ENCODE assay signal across 13 cellular contexts in genomic region chr5:34762321-34762871, GRCh38.
DNase-seq lines count a peak whose midpoint lies in the region; ATAC-seq, FAIRE-seq and TF ChIP-seq lines count a peak whose summit lies in the region.
"Had no signal": no experiment of that assay in that cellular context is flagged by ENCODE, and none has a peak within 500 bp of the region (broad histone marks: within the 10 kb centered on the region; RNA-seq: fewer than 3 reads in every experiment).

No MANE protein-coding gene starts in this region.

- H3K4me1 ChIP-seq in astrocyte (ENCODE audit: insufficient read depth, low read length) = peaks cover 9% of the 10 kb centered on the region
- H3K4me1 ChIP-seq in heart right ventricle = peaks cover 0 to 21% (median 7%) of the 10 kb centered on the region in 9 donors
- peaks cover 17% of the 10 kb centered on the region for H3K4me1 ChIP-seq in skeletal muscle satellite cell (ENCODE audit: control insufficient read depth, insufficient read depth, low read length)
- H3K4me1 ChIP-seq: psoas muscle had no signal

- H3K9me3 ChIP-seq in astrocyte (ENCODE audit: insufficient read depth, low read depth, low read length) = no peaks in the 10 kb centered on the region
- no peaks in the 10 kb centered on the region for H3K9me3 ChIP-seq in heart right ventricle
- no peaks in the 10 kb centered on the region for H3K9me3 ChIP-seq in skeletal muscle satellite cell (replicated peaks; ENCODE audit: low read length)
- H3K9me3 ChIP-seq: psoas muscle had no signal

- H3K27me3 ChIP-seq in astrocyte (ENCODE audit: insufficient read depth, low read length) = no peaks in the 10 kb centered on the region
- H3K27me3 ChIP-seq in heart right ventricle = no peaks in the 10 kb centered on the region
- no peaks in the 10 kb centered on the region for H3K27me3 ChIP-seq in skeletal muscle satellite cell (ENCODE audit: control insufficient read depth, insufficient read depth, low read length)

- peak; percentile 68 to 96 (median 94) for ATAC-seq in heart right ventricle

- TF ChIP-seq CTCF in astrocyte (IDR thresholded peaks at IDR 0.05; ENCODE audit: insufficient read depth, low read depth, low read length) (no peak), heart right ventricle (IDR thresholded peaks at IDR 0.05) (no peak)

- DNase-seq in EL = peak; percentile 68
- peak; percentile 92 for DNase-seq in astrocyte (ENCODE audit: low read depth)
- DNase-seq in heart right ventricle = peak; percentile 16 to 52
- DNase-seq in DMS114 treated with DMSO at 0.1 percent for 48 hours (lab: John Stamatoyannopoulos, UW; ENCODE audit: unreplicated experiment) = no peak
- no peak for DNase-seq in HuH-7.5 (ENCODE audit: low spot score)
- no peak for DNase-seq in foreskin melanocyte
- DNase-seq in effector CD4-positive, alpha-beta T cell = no peak
- DNase-seq: activated CD4-positive, alpha-beta T cell treated with anti-CD3 and anti-CD28 coated beads, Interleukin-2, amount 50 U/mL, for 48 hours; CD8-positive, alpha-beta memory T cell; NCI-H1436 treated with DMSO at 0.1 percent for 48 hours had no signal

- H3K4me3 ChIP-seq in astrocyte (ENCODE audit: insufficient read depth, low read depth, low read length) (no peak overlapping the region), heart right ventricle (no peak overlapping the region), skeletal muscle satellite cell (ENCODE audit: low read length) (no peak overlapping the region)
- H3K4me3 ChIP-seq: psoas muscle had no signal

- H3K9ac ChIP-seq in astrocyte (ENCODE audit: low read length) (peak overlapping the region; percentile 1), skeletal muscle satellite cell (ENCODE audit: low read depth, low read length) (no peak overlapping the region)

- H3K27ac ChIP-seq in astrocyte (ENCODE audit: low read depth, low read length) (peak overlapping the region; percentile 48), heart right ventricle (peak overlapping the region in 7 of 10 donors; percentile 33 to 70 (median 53))
- H3K27ac ChIP-seq: psoas muscle had no signal

- H2AFZ ChIP-seq in astrocyte (ENCODE audit: low read depth, low read length) = no peak overlapping the region

- H3K27me3 Mint-ChIP-seq in astrocyte (ENCODE audit: low read depth, unreplicated experiment) = no peaks in the 10 kb centered on the region
- H3K27me3 Mint-ChIP-seq: activated naive CD4-positive, alpha-beta T cell treated with anti-CD3 and anti-CD28 coated beads, Interleukin-2, amount 50 U/mL, for 24 hours had no signal

- no peak for FAIRE-seq in astrocyte (lab: Jason Lieb, UNC)

- intact Hi-C loops in heart right ventricle (cut with DNase I) = loop anchor here in 1 of 10 donors (10.0 kb wide), 1 partner anchor 108 kb away; the partner anchor contains the start of gene RAI14

- peaks cover 50% of the 10 kb centered on the region for H4K20me1 ChIP-seq in astrocyte (ENCODE audit: insufficient read depth, low read length)

- no peak overlapping the region for H3K4me3 Mint-ChIP-seq in astrocyte (ENCODE audit: unreplicated experiment)
- H3K4me3 Mint-ChIP-seq: activated naive CD4-positive, alpha-beta T cell treated with anti-CD3 and anti-CD28 coated beads, Interleukin-2, amount 50 U/mL, for 24 hours; CD8-positive, alpha-beta memory T cell had no signal

- 44 to 50% methylated on average over 5 of the region's 5 CpGs for WGBS in heart right ventricle, 2 donors

- peaks cover 59% of the 10 kb centered on the region for H3K36me3 Mint-ChIP-seq in astrocyte (ENCODE audit: low read depth, unreplicated experiment)
- H3K36me3 Mint-ChIP-seq: activated naive CD4-positive, alpha-beta T cell treated with anti-CD3 and anti-CD28 coated beads, Interleukin-2, amount 50 U/mL, for 24 hours; CD8-positive, alpha-beta memory T cell had no signal

- no peak overlapping the region for H3K27ac Mint-ChIP-seq in astrocyte (ENCODE audit: unreplicated experiment)
- H3K27ac Mint-ChIP-seq: activated naive CD4-positive, alpha-beta T cell treated with anti-CD3 and anti-CD28 coated beads, Interleukin-2, amount 50 U/mL, for 24 hours; CD8-positive, alpha-beta memory T cell had no signal

- H3K4me2 ChIP-seq in astrocyte (ENCODE audit: low read length) (peak overlapping the region; percentile 60), skeletal muscle satellite cell (ENCODE audit: low read length) (peak overlapping the region; percentile 16)

- H3K79me2 ChIP-seq in astrocyte (ENCODE audit: insufficient read depth, low read length) = peaks cover 94% of the 10 kb centered on the region

- peaks cover 48% of the 10 kb centered on the region for H3K36me3 ChIP-seq in astrocyte (ENCODE audit: insufficient read depth, low read length)
- peaks cover 0 to 34% (median 0%) of the 10 kb centered on the region in 9 donors for H3K36me3 ChIP-seq in heart right ventricle
- peaks cover 75% of the 10 kb centered on the region for H3K36me3 ChIP-seq in skeletal muscle satellite cell (ENCODE audit: insufficient read depth, low read length)

- peaks cover 3% of the 10 kb centered on the region for H3K9me3 Mint-ChIP-seq in astrocyte (ENCODE audit: unreplicated experiment)
- H3K9me3 Mint-ChIP-seq: activated naive CD4-positive, alpha-beta T cell treated with anti-CD3 and anti-CD28 coated beads, Interleukin-2, amount 50 U/mL, for 24 hours had no signal

- H3K4me1 Mint-ChIP-seq in astrocyte (ENCODE audit: low read depth, unreplicated experiment) = peaks cover 8% of the 10 kb centered on the region
- H3K4me1 Mint-ChIP-seq: activated naive CD4-positive, alpha-beta T cell treated with anti-CD3 and anti-CD28 coated beads, Interleukin-2, amount 50 U/mL, for 24 hours; CD8-positive, alpha-beta memory T cell had no signal

Comparison
In these comparisons a context has a peak if more than half of its experiments do, and no peak if none do; other contexts are left out.
1. DNase-seq: peak in EL (single experiment), astrocyte (single experiment) and heart right ventricle (2 of 2); none in DMS114 treated with DMSO at 0.1 percent for 48 hours (single experiment), HuH-7.5 (single experiment), foreskin melanocyte (single experiment) and effector CD4-positive, alpha-beta T cell (single experiment).